ENCODE assay signal across 8 cellular contexts in genomic region chr6:22954749-22955385, GRCh38.
DNase-seq lines count a peak whose midpoint lies in the region; ATAC-seq and TF ChIP-seq lines count a peak whose summit lies in the region.

No MANE protein-coding gene starts in this region.

- H3K36me3 Mint-ChIP-seq in activated CD4-positive, alpha-beta T cell treated with anti-CD3 and anti-CD28 coated beads, Interleukin-2, amount 10 ng/mL, durations not matched to agents 24 days and 14 days (ENCODE audit: low read depth), result peaks cover 5% of the 10 kb centered on the region
- no peaks in the 10 kb centered on the region for H3K36me3 Mint-ChIP-seq in T-cell

- H3K4me3 ChIP-seq in kidney epithelial cell (ENCODE audit: low read depth, low read length) (no peak overlapping the region), A673 (ENCODE audit: low read depth, low read length, poor library complexity, severe bottlenecking) (no peak overlapping the region)

- H3K4me1 Mint-ChIP-seq in activated CD4-positive, alpha-beta T cell treated with anti-CD3 and anti-CD28 coated beads, Interleukin-2, amount 10 ng/mL, durations not matched to agents 24 days and 14 days, result peaks cover 22% of the 10 kb centered on the region
- H3K4me1 Mint-ChIP-seq in T-cell, result peaks cover 22 to 31% (median 27%) of the 10 kb centered on the region in 3 donors

- no peak for DNase-seq in activated CD4-positive, alpha-beta T cell treated with anti-CD3 and anti-CD28 coated beads, Interleukin-2, amount 10 ng/mL, durations not matched to agents 24 days and 14 days
- DNase-seq in activated CD4-positive, alpha-beta T cell treated with anti-CD3 and anti-CD28 coated beads for 48 hours, result no peak
- DNase-seq in T-cell, result no peak
- peak; percentile 18 for DNase-seq in kidney epithelial cell (ENCODE audit: low read depth)
- DNase-seq in A673 (ENCODE audit: low spot score), result no peak
- no peak for DNase-seq in NCI-H82 (lab: John Stamatoyannopoulos, UW)
- no peak for DNase-seq in mesenteric fat pad (ENCODE audit: low spot score)

- TF ChIP-seq CTCF in kidney epithelial cell (IDR thresholded peaks at IDR 0.05; ENCODE audit: insufficient read depth, low read length, poor library complexity, severe bottlenecking) (no peak), A673 (conservative IDR thresholded peaks at IDR 0.05; ENCODE audit: low read depth, low read length) (no peak)

- peak overlapping the region; percentile 71 for H3K27ac Mint-ChIP-seq in activated CD4-positive, alpha-beta T cell treated with anti-CD3 and anti-CD28 coated beads, Interleukin-2, amount 10 ng/mL, durations not matched to agents 24 days and 14 days
- peak overlapping the region; percentile 2 to 75 for H3K27ac Mint-ChIP-seq in T-cell

- peak; percentile 68 for ATAC-seq in HG03139 (IDR thresholded peaks at IDR 0.05; ENCODE audit: unreplicated experiment)
- no peak for ATAC-seq in T-cell (replicated peaks in 1 of 4)

- peaks cover 14% of the 10 kb centered on the region for H3K9me3 Mint-ChIP-seq in activated CD4-positive, alpha-beta T cell treated with anti-CD3 and anti-CD28 coated beads, Interleukin-2, amount 10 ng/mL, durations not matched to agents 24 days and 14 days
- H3K9me3 Mint-ChIP-seq in T-cell, result peaks cover 2 to 12% (median 11%) of the 10 kb centered on the region in 3 donors

- peak overlapping the region; percentile 77 for H3K4me3 Mint-ChIP-seq in activated CD4-positive, alpha-beta T cell treated with anti-CD3 and anti-CD28 coated beads, Interleukin-2, amount 10 ng/mL, durations not matched to agents 24 days and 14 days
- H3K4me3 Mint-ChIP-seq in T-cell, result peak overlapping the region; percentile 62 to 68 (median 62)

- POLR2A ChIA-PET in T-cell (lab: Charles Lee) (no interaction called here), A673 (lab: Charles Lee; ENCODE audit: low non-redundant PET) (no interaction called here)

- no peaks in the 10 kb centered on the region for H3K9me3 ChIP-seq in A673 (ENCODE audit: low read depth, low read length, poor library complexity, severe bottlenecking)

- H3K27me3 ChIP-seq in kidney epithelial cell (ENCODE audit: control insufficient read depth, insufficient read depth, low read length) (no peaks in the 10 kb centered on the region), A673 (replicated peaks; ENCODE audit: insufficient read depth, low read depth, low read length, poor library complexity) (no peaks in the 10 kb centered on the region)

- no TSS peak for BruUV-seq in A673 (replicated peaks; lab: Mats Ljungman, UMichigan)

- H3K27me3 Mint-ChIP-seq in activated CD4-positive, alpha-beta T cell treated with anti-CD3 and anti-CD28 coated beads, Interleukin-2, amount 10 ng/mL, durations not matched to agents 24 days and 14 days, result no peaks in the 10 kb centered on the region
- H3K27me3 Mint-ChIP-seq in T-cell, result no peaks in the 10 kb centered on the region

- H3K36me3 ChIP-seq in kidney epithelial cell (ENCODE audit: control insufficient read depth, insufficient read depth, low read length) (no peaks in the 10 kb centered on the region), A673 (ENCODE audit: insufficient read depth, low read length, poor library complexity, severe bottlenecking) (no peaks in the 10 kb centered on the region)

- H3K27ac ChIP-seq in A673 (ENCODE audit: low read depth, low read length, poor library complexity, severe bottlenecking), result no peak overlapping the region

- H3K4me1 ChIP-seq in A673 (ENCODE audit: insufficient read depth, low read length, poor library complexity, severe bottlenecking), result no peaks in the 10 kb centered on the region

- intact Hi-C loops in activated CD4-positive, alpha-beta T cell treated with anti-CD3 and anti-CD28 coated beads, Interleukin-2, amount 10 ng/mL, durations not matched to agents 24 days and 14 days (cut with micrococcal nuclease), result no loop called here
- intact Hi-C loops in A673 (cut with micrococcal nuclease; ENCODE audit: unreplicated experiment), result no loop called here

- CTCF ChIA-PET in T-cell (lab: Charles Lee), result no interaction called here
- CTCF ChIA-PET in A673 (lab: Charles Lee), result no interaction called here
